Comparison of ENCODE assay signal across 19 cellular contexts in genomic region chr7:7934127-7934526, GRCh38. TPM values are rescaled to one million over a fixed set of nuclear protein-coding genes. Genes with fewer than 3 reads are reported as not detected.
DNase-seq lines count a peak whose midpoint lies in the region; ATAC-seq, FAIRE-seq and TF ChIP-seq lines count a peak whose summit lies in the region.
"Had no signal": no experiment of that assay in that cellular context is flagged by ENCODE, and none has a peak within 500 bp of the region (broad histone marks: within the 10 kb centered on the region; RNA-seq: fewer than 3 reads in every experiment).

No MANE protein-coding gene starts in this region.

- intact Hi-C loops in K562 (cut with micrococcal nuclease) (no loop called here), natural killer cell (cut with micrococcal nuclease) (no loop called here)

- TF ChIP-seq CTCF in SK-N-SH (IDR thresholded peaks at IDR 0.05) (no peak), GM23338 (conservative IDR thresholded peaks at IDR 0.05; ENCODE audit: low read depth in 2 of 2) (no peak), K562 (IDR thresholded peaks at IDR 0.05 in 2 of 3, conservative IDR thresholded peaks at IDR 0.05 in 1 of 3; ENCODE audit: insufficient read depth in 2 of 3, low read depth in 1 of 3, low read length in 3 of 3) (no peak), natural killer cell (IDR thresholded peaks at IDR 0.05) (no peak)

- no TSS peak for BruUV-seq in K562 (replicated peaks; lab: Mats Ljungman, UMichigan)

- H2AFZ ChIP-seq in SK-N-SH (ENCODE audit: low read depth) (no peak overlapping the region), GM23338 (no peak overlapping the region), K562 (ENCODE audit: low read depth, low read length) (no peak overlapping the region)

- H3K9me2 ChIP-seq in SK-N-SH, result no peaks in the 10 kb centered on the region
- H3K9me2 ChIP-seq in GM23338 (ENCODE audit: insufficient read depth), result 0 out of 2 replicates have a peak, but pooled peaks cover 6% of the 10 kb centered on the region

- TF ChIP-seq EP300 in SK-N-SH (IDR thresholded peaks at IDR 0.05; ENCODE audit: borderline replicate concordance in 1 of 2, low read depth in 1 of 2, low read length in 1 of 2) (no peak), K562 (IDR thresholded peaks at IDR 0.05; ENCODE audit: low read length) (no peak)

- in situ Hi-C loops in K562 (cut with MboI), result no loop called here

- ATAC-seq in SK-N-SH treated with all-trans-retinoic acid at 6 μM for 48 hours (no peak), GM23338 (peak; percentile 35; the same call in 1 of the 3 replicates), K562 (peak; percentile 35; the same call in 1 of the 3 replicates), natural killer cell (peak in 2 of 3 donors; percentile 52 to 53), HG03469 (IDR thresholded peaks at IDR 0.05; ENCODE audit: unreplicated experiment) (no peak)
- ATAC-seq: HCT116 had no signal

- H3K27ac Mint-ChIP-seq in GM23338 (no peak overlapping the region), natural killer cell (peak overlapping the region; percentile 8 to 22)
- H3K27ac Mint-ChIP-seq: CD4-positive, CD25-positive, alpha-beta regulatory T cell had no signal

- H3K27me3 Mint-ChIP-seq in GM23338 (ENCODE audit: insufficient read depth, low read depth, poor library complexity) (peaks cover 2% of the 10 kb centered on the region), natural killer cell (ENCODE audit: low read depth in 2 of 2) (no peaks in the 10 kb centered on the region)

- H3F3A ChIP-seq in SK-N-SH (replicated peaks; ENCODE audit: insufficient read depth), result no peaks in the 10 kb centered on the region
- no peaks in the 10 kb centered on the region for H3F3A ChIP-seq in GM23338 (replicated peaks; ENCODE audit: low read depth)

- no peaks in the 10 kb centered on the region for H3K9me1 ChIP-seq in K562 (ENCODE audit: control insufficient read depth, insufficient read depth, low read length)

- H3K36me3 Mint-ChIP-seq in GM23338 (ENCODE audit: low read depth) (no peaks in the 10 kb centered on the region), natural killer cell (no peaks in the 10 kb centered on the region)
- H3K36me3 Mint-ChIP-seq: CD4-positive, CD25-positive, alpha-beta regulatory T cell had no signal

- H3K9me3 ChIP-seq in SK-N-SH (no peaks in the 10 kb centered on the region), K562 (replicated peaks; ENCODE audit: control insufficient read depth, insufficient read depth, low read depth, low read length) (no peaks in the 10 kb centered on the region)
- H3K9me3 ChIP-seq: BLaER1 treated with 17β-estradiol and CSF1 and Interleukin-3, amounts not matched to agents 10 nM and 100 nM had no signal

- CTCF ChIA-PET in SK-N-SH (lab: Yijun Ruan, JAX), result no interaction called here
- CTCF ChIA-PET in K562 (lab: Yijun Ruan, JAX; ENCODE audit: low intra/inter-chr PET ratio), result no interaction called here

- H3K79me2 ChIP-seq in SK-N-SH (ENCODE audit: insufficient read depth) (no peaks in the 10 kb centered on the region), GM23338 (replicated peaks; ENCODE audit: insufficient read depth) (no peaks in the 10 kb centered on the region), K562 (ENCODE audit: control insufficient read depth, insufficient read depth, low read length) (no peaks in the 10 kb centered on the region)

- H3K4me3 ChIP-seq in SK-N-SH (ENCODE audit: low read depth in 2 of 2, low read length in 1 of 2) (no peak overlapping the region), GM23338 (no peak overlapping the region), K562 (no peak overlapping the region)
- H3K4me3 ChIP-seq: BLaER1 treated with 17β-estradiol and CSF1 and Interleukin-3, amounts not matched to agents 10 nM and 100 nM had no signal

- H3K27me3 ChIP-seq in SK-N-SH (ENCODE audit: insufficient read depth) (no peaks in the 10 kb centered on the region), GM23338 (ENCODE audit: insufficient read depth) (no peaks in the 10 kb centered on the region), K562 (ENCODE audit: control insufficient read depth in 2 of 2, insufficient read depth in 2 of 2, low read length in 2 of 2) (peaks cover 0 to 5% of the 10 kb centered on the region in 2 experiments; a peak in 1 of 5 replicates)
- H3K27me3 ChIP-seq: BLaER1 treated with 17β-estradiol and CSF1 and Interleukin-3, amounts not matched to agents 10 nM and 100 nM had no signal

- POLR2A ChIA-PET in SK-N-SH (lab: Yijun Ruan, JAX), result no interaction called here
- POLR2A ChIA-PET in K562 (lab: Yijun Ruan, JAX), result interaction anchor here (0.9 kb wide), 1 partner anchor 39 kb away, joined by 3 read pairs; no protein-coding TSS in a partner anchor

- H3K4me2 ChIP-seq in SK-N-SH (no peak overlapping the region), GM23338 (no peak overlapping the region), K562 (ENCODE audit: insufficient read depth, low read length) (no peak overlapping the region)
- H3K4me2 ChIP-seq: BLaER1 treated with 17β-estradiol and CSF1 and Interleukin-3, amounts not matched to agents 10 nM and 100 nM had no signal

- no peak overlapping the region for H3K4me3 Mint-ChIP-seq in GM23338
- H3K4me3 Mint-ChIP-seq in natural killer cell, result peak overlapping the region; percentile 68
- H3K4me3 Mint-ChIP-seq: CD4-positive, CD25-positive, alpha-beta regulatory T cell had no signal

- TF ChIP-seq POLR2A in K562 (conservative IDR thresholded peaks at IDR 0.05), result no peak

- H3K4me1 ChIP-seq in SK-N-SH (ENCODE audit: control insufficient read depth in 1 of 2, insufficient read depth in 2 of 2, low read depth in 1 of 2, low read length in 1 of 2) (no peaks in the 10 kb centered on the region), GM23338 (ENCODE audit: insufficient read depth) (peaks cover 18% of the 10 kb centered on the region), K562 (replicated peaks in 1 of 2; ENCODE audit: control insufficient read depth in 2 of 2, insufficient read depth in 2 of 2, low read length in 2 of 2) (no peaks in the 10 kb centered on the region; a peak in 1 of 5 replicates)
- H3K4me1 ChIP-seq: BLaER1 treated with 17β-estradiol and CSF1 and Interleukin-3, amounts not matched to agents 10 nM and 100 nM had no signal

- TF ChIP-seq RAD21 in SK-N-SH (IDR thresholded peaks at IDR 0.05; ENCODE audit: low read length), result no peak
- no peak for TF ChIP-seq RAD21 in K562 (CRISPR knock-in tag; conservative IDR thresholded peaks at IDR 0.05 in 1 of 2, IDR thresholded peaks at IDR 0.05 in 1 of 2)

- H3K9ac ChIP-seq in SK-N-SH (no peak overlapping the region), K562 (ENCODE audit: insufficient read depth in 1 of 2, low read depth in 2 of 2, low read length in 2 of 2) (no peak overlapping the region)
- H3K9ac ChIP-seq: BLaER1 treated with 17β-estradiol and CSF1 and Interleukin-3, amounts not matched to agents 10 nM and 100 nM had no signal

- H4K20me1 ChIP-seq in SK-N-SH (ENCODE audit: insufficient read depth), result no peaks in the 10 kb centered on the region
- H4K20me1 ChIP-seq in GM23338 (replicated peaks; ENCODE audit: insufficient read depth), result no peaks in the 10 kb centered on the region
- H4K20me1 ChIP-seq in K562 (replicated peaks; ENCODE audit: control insufficient read depth, insufficient read depth, low read length), result no peaks in the 10 kb centered on the region
- H4K20me1 ChIP-seq: BLaER1 treated with 17β-estradiol and CSF1 and Interleukin-3, amounts not matched to agents 10 nM and 100 nM had no signal

- no peak overlapping the region for H3K27ac ChIP-seq in SK-N-SH (ENCODE audit: low read depth in 2 of 2, low read length in 1 of 2)
- no peak overlapping the region for H3K27ac ChIP-seq in GM23338 (ENCODE audit: low read depth)
- no peak overlapping the region for H3K27ac ChIP-seq in K562 (ENCODE audit: extremely low read depth, low read depth, low read length)
- H3K27ac ChIP-seq: 22Rv1; BLaER1 treated with 17β-estradiol and CSF1 and Interleukin-3, amounts not matched to agents 10 nM and 100 nM had no signal

- no peaks in the 10 kb centered on the region for H3K36me3 ChIP-seq in SK-N-SH (replicated peaks in 1 of 2; ENCODE audit: control insufficient read depth in 1 of 2, insufficient read depth in 2 of 2, low read length in 1 of 2)
- no peaks in the 10 kb centered on the region for H3K36me3 ChIP-seq in GM23338 (ENCODE audit: insufficient read depth)
- no peaks in the 10 kb centered on the region for H3K36me3 ChIP-seq in K562 (ENCODE audit: control insufficient read depth, insufficient read depth, low read length)
- H3K36me3 ChIP-seq: BLaER1 treated with 17β-estradiol and CSF1 and Interleukin-3, amounts not matched to agents 10 nM and 100 nM had no signal

- no peak for FAIRE-seq in K562 (lab: Jason Lieb, UNC)
- FAIRE-seq: G401.6, GM12891, H54 had no signal

- DNase-seq in SK-N-SH (no peak), GM23338 (ENCODE audit: low spot score) (no peak), K562 (ENCODE audit: extremely low read depth in 1 of 4, low spot score in 3 of 4) (no peak), natural killer cell (peak; percentile 14), AG20443 (ENCODE audit: low spot score) (no peak), DMS79 treated with DMSO at 0.1 percent for 48 hours (lab: John Stamatoyannopoulos, UW) (no peak)
- DNase-seq: Calu3; CD4-positive, CD25-positive, alpha-beta regulatory T cell; DMS 273 treated with DMSO at 0.1 percent for 48 hours; EL; IMR-90 had no signal

- H3K4me1 Mint-ChIP-seq in GM23338 (peaks cover 20% of the 10 kb centered on the region), natural killer cell (peaks cover 17 to 27% of the 10 kb centered on the region in 2 donors)

- H3K9me3 Mint-ChIP-seq in GM23338, result no peaks in the 10 kb centered on the region
- no peaks in the 10 kb centered on the region for H3K9me3 Mint-ChIP-seq in natural killer cell
- H3K9me3 Mint-ChIP-seq: CD4-positive, CD25-positive, alpha-beta regulatory T cell had no signal

RNA-seq across cellular contexts. Expression of gene GLCCI1, which starts 34.5 kb away (rescaled TPM):
- polyA plus RNA-seq in SK-N-SH (2012; rRNA removed) (5.5 and 7.5 TPM in 2 replicates), GM23338 (2016; fragmentation: Nextera tagmentation; extraction: Ambion mirVana) (14.0 and 15.0 TPM in 2 replicates), K562 (2011; rRNA removed) (7.2 and 16.6 TPM in 2 replicates), K562 (2014; fragmentation: Illumina TruSeq; extraction: Trizol) (7.7 and 8.1 TPM in 2 replicates), K562 (2014; fragmentation: Nextera tagmentation; extraction: Ambion mirVana) (1 to 10 TPM; 2.7 TPM), K562 (2014; rRNA removed) (5.1 and 6.0 TPM in 2 replicates)
- polyA plus RNA-seq in SK-N-SH (2012; cell fraction: cytosol; rRNA removed), result 7.4 and 10.7 TPM in 2 replicates
- polyA plus RNA-seq in SK-N-SH (2012; cell fraction: nucleus; rRNA removed), result 8.0 and 10.1 TPM in 2 replicates
- total RNA-seq in GM23338 (2014; rRNA removed; shearing (Covaris generic)), result 15.5 and 15.7 TPM in 2 replicates
- 28.3 and 49.4 TPM in 2 replicates for total RNA-seq in K562 (2011; cell fraction: chromatin; rRNA removed; ENCODE audit: low replicate concordance)
- total RNA-seq in K562 (2011; cell fraction: nucleolus; rRNA removed), result 10.5 and 18.9 TPM in 2 replicates
- total RNA-seq in K562 (2011; cell fraction: nucleoplasm; rRNA removed), result 21.6 and 29.6 TPM in 2 replicates
- total RNA-seq in K562 (2014; rRNA removed) (2.8 and 4.6 TPM in 2 replicates), K562 (2014; rRNA removed; fragmentation: Illumina TruSeq; extraction: Trizol) (9.5 and 9.7 TPM in 2 replicates), K562 (2015; rRNA removed; fragmentation: Illumina TruSeq; extraction: Trizol) (6.5 and 7.3 TPM in 2 replicates), K562 (2021) (11.2 and 11.9 TPM in 2 replicates), natural killer cell (100 to 1,000 TPM in 1 of 3 donors, 10 to 100 TPM in 2; 70.5 to 132 (median 79.6) TPM)
- polyA plus RNA-seq in K562 (2011; cell fraction: cytosol; rRNA removed), result 2.7 and 6.5 TPM in 2 replicates
- polyA plus RNA-seq in K562 (2011; cell fraction: nucleus; rRNA removed), result 13.2 and 20.1 TPM in 2 replicates
- 8.4 and 11.0 TPM in 2 replicates for polyA plus RNA-seq in K562 (2012)
- polyA minus RNA-seq in K562 (2011; rRNA and poly(A)+ RNA removed), result 13.8 and 36.3 TPM in 2 replicates
- polyA minus RNA-seq in K562 (2011; cell fraction: cytosol; rRNA and poly(A)+ RNA removed), result 3.7 and 9.9 TPM in 2 replicates
- 8.6 and 31.3 TPM in 2 replicates for polyA minus RNA-seq in K562 (2011; cell fraction: nucleus; rRNA and poly(A)+ RNA removed)

Comparison
In these comparisons a context has a peak if more than half of its experiments do, and no peak if none do; other contexts are left out.
1. ATAC-seq: peak in GM23338 (single experiment), K562 (single experiment) and natural killer cell (2 of 3); none in SK-N-SH treated with all-trans-retinoic acid at 6 μM for 48 hours (single experiment) and HG03469 (single experiment).
2. Of the 27 proteins assayed by ChIP-seq in both K562 and SK-N-SH: peak only in K562: none; only in SK-N-SH: REST; in both: none; in neither: 26.